ENCODE assay signal across 22 cellular contexts in the genomic region with DNA sequence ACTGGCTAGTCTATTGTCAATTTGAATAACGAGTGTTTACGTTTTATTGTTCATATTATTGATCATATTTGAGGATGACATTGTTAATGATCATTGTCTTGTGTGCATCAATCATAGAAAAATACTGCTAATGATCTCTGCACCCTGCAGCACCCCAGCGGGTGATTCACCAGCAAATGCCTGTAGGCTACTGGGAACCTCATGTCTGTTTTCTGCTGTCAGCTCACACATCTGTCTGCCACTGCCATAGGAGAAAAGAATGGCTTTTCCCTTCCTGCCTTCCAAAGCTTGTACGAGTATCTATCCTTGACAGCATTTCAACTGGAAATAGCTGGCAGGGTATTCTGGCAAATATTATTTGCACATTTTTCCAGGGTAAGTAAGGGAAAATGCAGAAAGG.
"Had no signal": no experiment of that assay in that cellular context is flagged by ENCODE, and none has a peak within 500 bp of the region (broad histone marks: within the 10 kb centered on the region; RNA-seq: fewer than 3 reads in every experiment).

No MANE protein-coding gene starts in this region.

- DNase-seq: effector CD8-positive, alpha-beta T cell; erythroblast; esophagus squamous epithelium; head of caudate nucleus; kidney; natural killer cell; pancreas; stimulated activated CD4-positive, alpha-beta T cell treated with anti-CD3 and anti-CD28 coated beads, Interleukin-12 subunit alpha, Interleukin-12 subunit beta, amount 100 ng/mL, for 4 hours; stimulated activated CD4-positive, alpha-beta T cell treated with anti-CD3 and anti-CD28 coated beads, Interleukin-1b, Interleukin-23, amount 100 ng/mL, for 48 hours; stimulated activated CD4-positive, alpha-beta T cell treated with anti-CD3 and anti-CD28 coated beads, Interleukin-4, amount 100 ng/mL, for 1 hour; stimulated activated CD8-positive, alpha-beta memory T cell treated with anti-CD3 and anti-CD28 coated beads, Interleukin-4, amount 100 ng/mL, for 48 hours; stimulated activated naive CD4-positive, alpha-beta T cell; stimulated activated naive CD8-positive, alpha-beta T cell treated with anti-CD3 and anti-CD28 coated beads, Interleukin-15, amount 100 ng/mL, for 72 hours; transverse colon; upper lobe of right lung; uterus had no signal

- H3K4me2 ChIP-seq: smooth muscle cell had no signal

- H3K27ac ChIP-seq: esophagus squamous epithelium, neutrophil, pancreas, suprapubic skin, transverse colon, upper lobe of right lung, uterus had no signal

- H3K9me3 ChIP-seq: esophagus squamous epithelium, neutrophil, pancreas, suprapubic skin, transverse colon, upper lobe of right lung, uterus had no signal

- H3K27me3 ChIP-seq: esophagus squamous epithelium, neutrophil, suprapubic skin, transverse colon, upper lobe of right lung, uterus had no signal

- H3K36me3 ChIP-seq: esophagus squamous epithelium, neutrophil, pancreas, suprapubic skin, transverse colon, upper lobe of right lung, uterus had no signal

- H3K4me1 ChIP-seq: esophagus squamous epithelium, pancreas, suprapubic skin, transverse colon, upper lobe of right lung, uterus had no signal

- ATAC-seq: left lobe of liver; natural killer cell; pancreas; sciatic nerve; stimulated activated naive CD8-positive, alpha-beta T cell treated with anti-CD3 and anti-CD28 coated beads, Interleukin-15, amount 100 ng/mL, for 72 hours; upper lobe of right lung had no signal

- H3K4me3 ChIP-seq: esophagus squamous epithelium, lung, pancreas, smooth muscle cell, suprapubic skin, transverse colon, upper lobe of right lung, uterus had no signal
